In genomic region chr10:70146489-70147488, GRCh38 we compare ENCODE assay signal across 1 cellular context.
TF ChIP-seq lines count a peak whose summit lies in the region.

TYSND1 (minus strand) TSS chr10:70146700; CDS start chr10:70146586, 114 bp downstream.

TF ChIP-seq in HepG2, 621 proteins besides CTCF, POLR2A, EP300 and RAD21 (continued from another document and continues in another):
- TF ChIP-seq ZNF318 (CRISPR knock-in tag; IDR thresholded peaks at IDR 0.05) (no peak), GFI1 (CRISPR knock-in tag; IDR thresholded peaks at IDR 0.05; ENCODE audit: borderline replicate concordance) (no peak), FOSL1 (CRISPR knock-in tag; IDR thresholded peaks at IDR 0.05; ENCODE audit: borderline replicate concordance) (peak; percentile 53; the same call in 1 of the 2 replicates), CCAR2 (optimal IDR thresholded peaks at IDR 0.05; ENCODE audit: low read depth, low read length) (no peak), KMT2B (CRISPR knock-in tag; IDR thresholded peaks at IDR 0.05) (peak; percentile 52), ZNF790 (CRISPR knock-in tag; IDR thresholded peaks at IDR 0.05; ENCODE audit: borderline replicate concordance) (no peak), FUBP1 (CRISPR knock-in tag; IDR thresholded peaks at IDR 0.05; ENCODE audit: borderline replicate concordance) (no peak), NFRKB (IDR thresholded peaks at IDR 0.05) (no peak), ZFP36L1 (CRISPR knock-in tag; IDR thresholded peaks at IDR 0.05) (no peak), TCF7 (IDR thresholded peaks at IDR 0.05; ENCODE audit: low read depth) (no peak), NFE2L1 (CRISPR knock-in tag; IDR thresholded peaks at IDR 0.05; ENCODE audit: borderline replicate concordance) (no peak), ZNF17 (CRISPR knock-in tag; IDR thresholded peaks at IDR 0.05) (no peak), SCMH1 (CRISPR knock-in tag; IDR thresholded peaks at IDR 0.05; ENCODE audit: borderline replicate concordance) (no peak), FLYWCH1 (CRISPR knock-in tag; IDR thresholded peaks at IDR 0.05) (no peak), CENPT (CRISPR knock-in tag; IDR thresholded peaks at IDR 0.05; ENCODE audit: low read depth) (no peak), SNAPC5 (CRISPR knock-in tag; IDR thresholded peaks at IDR 0.05; ENCODE audit: borderline replicate concordance) (peak; percentile 73), ZNF329 (CRISPR knock-in tag; IDR thresholded peaks at IDR 0.05; ENCODE audit: low read depth) (no peak), CEBPG (CRISPR knock-in tag; IDR thresholded peaks at IDR 0.05) (0 out of 2 replicates have a peak, but pooled peaks have one; percentile 2), KLF12 (CRISPR knock-in tag; IDR thresholded peaks at IDR 0.05; ENCODE audit: borderline replicate concordance) (no peak), ZSCAN21 (CRISPR knock-in tag; IDR thresholded peaks at IDR 0.05; ENCODE audit: borderline replicate concordance) (no peak; the same call in 1 of the 2 replicates), ZKSCAN1 (IDR thresholded peaks at IDR 0.05; ENCODE audit: low read length) (no peak), ZC3H4 (CRISPR knock-in tag; IDR thresholded peaks at IDR 0.05; ENCODE audit: borderline replicate concordance) (no peak), HNRNPK (IDR thresholded peaks at IDR 0.05; ENCODE audit: low read depth, low read length, poor library complexity, severe bottlenecking) (no peak), GTF2F1 (IDR thresholded peaks at IDR 0.05; ENCODE audit: low read length) (0 out of 2 replicates have a peak, but pooled peaks have one; percentile 32), ZNF841 (CRISPR knock-in tag; IDR thresholded peaks at IDR 0.05; ENCODE audit: borderline replicate concordance) (no peak), TAF15 (IDR thresholded peaks at IDR 0.05; ENCODE audit: low read depth, low read length, poor library complexity, severe bottlenecking) (no peak), ZNF431 (CRISPR knock-in tag; IDR thresholded peaks at IDR 0.05; ENCODE audit: borderline replicate concordance, low read depth) (no peak; the same call in 1 of the 2 replicates), HMGXB4 (CRISPR knock-in tag; IDR thresholded peaks at IDR 0.05; ENCODE audit: borderline replicate concordance in 1 of 2, low read depth in 1 of 2) (peak; percentile 41 to 92; a peak in 2 of 4 replicates), ZNF780A (CRISPR knock-in tag; IDR thresholded peaks at IDR 0.05) (no peak; the same call in 1 of the 2 replicates), ZNF839 (CRISPR knock-in tag; IDR thresholded peaks at IDR 0.05; ENCODE audit: borderline replicate concordance) (no peak), TRIM24 (CRISPR knock-in tag; IDR thresholded peaks at IDR 0.05) (no peak), ZFP37 (CRISPR knock-in tag; IDR thresholded peaks at IDR 0.05; ENCODE audit: borderline replicate concordance) (0 out of 2 replicates have a peak, but pooled peaks have one; percentile 62), ZNF337 (CRISPR knock-in tag; IDR thresholded peaks at IDR 0.05; ENCODE audit: borderline replicate concordance, low read depth) (0 out of 2 replicates have a peak, but pooled peaks have one; percentile 57), ZNF468 (CRISPR knock-in tag; IDR thresholded peaks at IDR 0.05) (no peak), KAT7 (CRISPR knock-in tag; IDR thresholded peaks at IDR 0.05; ENCODE audit: borderline replicate concordance) (no peak), AHR (CRISPR knock-in tag; IDR thresholded peaks at IDR 0.05) (no peak; the same call in 1 of the 2 replicates), ETV5 (CRISPR knock-in tag; IDR thresholded peaks at IDR 0.05; ENCODE audit: borderline replicate concordance) (no peak), NR2C2 (CRISPR knock-in tag; IDR thresholded peaks at IDR 0.05; ENCODE audit: borderline replicate concordance) (peak; percentile 78), PREB (CRISPR knock-in tag; IDR thresholded peaks at IDR 0.05) (no peak; the same call in 1 of the 2 replicates), PHF8 (CRISPR knock-in tag; IDR thresholded peaks at IDR 0.05) (peak; percentile 68; the same call in 1 of the 2 replicates), USF2 (IDR thresholded peaks at IDR 0.05; ENCODE audit: low read depth, low read length) (no peak), USF2 (CRISPR knock-in tag; IDR thresholded peaks at IDR 0.05; ENCODE audit: borderline replicate concordance) (no peak), ZFP82 (CRISPR knock-in tag; IDR thresholded peaks at IDR 0.05; ENCODE audit: borderline replicate concordance) (0 out of 2 replicates have a peak, but pooled peaks have one; percentile 71), ZBTB2 (CRISPR knock-in tag; IDR thresholded peaks at IDR 0.05; ENCODE audit: low read depth) (no peak; the same call in 1 of the 2 replicates), HIVEP1 (CRISPR knock-in tag; IDR thresholded peaks at IDR 0.05) (no peak; the same call in 1 of the 2 replicates), ZNF652 (CRISPR knock-in tag; IDR thresholded peaks at IDR 0.05; ENCODE audit: borderline replicate concordance, low read depth) (no peak), MIER3 (CRISPR knock-in tag; IDR thresholded peaks at IDR 0.05; ENCODE audit: borderline replicate concordance) (peak; percentile 77), GATAD2A (CRISPR knock-in tag; IDR thresholded peaks at IDR 0.05) (peak; percentile 37; the same call in 1 of the 2 replicates), NR0B2 (CRISPR knock-in tag; IDR thresholded peaks at IDR 0.05) (no peak)
